Comparison of ENCODE assay signal across 19 cellular contexts in the genomic region with DNA sequence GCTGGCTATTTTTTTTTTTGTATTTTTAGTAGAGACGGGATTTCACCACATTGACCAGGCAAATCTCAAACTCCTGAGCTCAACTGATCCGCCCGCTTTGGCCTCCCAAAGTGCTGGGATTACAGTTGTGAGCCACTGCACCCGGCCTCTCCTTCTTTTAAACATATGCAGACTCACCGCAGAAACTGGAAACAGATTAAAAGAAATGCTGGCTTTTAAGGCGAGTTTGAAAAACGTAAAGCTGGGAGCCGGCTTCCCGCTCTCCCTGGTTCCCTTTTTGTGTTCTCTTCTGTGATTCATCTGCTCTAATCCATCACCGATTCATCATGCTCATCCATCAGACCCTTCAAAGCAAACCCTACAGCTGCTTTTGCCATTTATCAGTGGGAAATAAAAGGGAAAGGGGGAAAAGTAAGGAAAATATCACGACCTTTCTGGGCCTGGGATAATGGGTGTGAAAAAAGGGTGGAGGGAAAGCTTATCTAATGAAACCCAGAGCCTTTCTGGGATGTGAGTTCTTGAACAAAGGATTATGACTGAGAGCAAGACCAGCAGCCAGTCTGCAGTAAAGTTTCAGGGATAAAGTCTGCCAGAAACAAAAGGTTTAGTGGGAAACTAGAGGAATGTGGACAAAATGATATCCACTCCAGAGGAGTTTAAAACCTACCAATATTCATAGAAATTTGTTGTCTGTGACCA.
DNase-seq lines count a peak whose midpoint lies in the region; ATAC-seq and TF ChIP-seq lines count a peak whose summit lies in the region.
"Had no signal": no experiment of that assay in that cellular context is flagged by ENCODE, and none has a peak within 500 bp of the region (broad histone marks: within the 10 kb centered on the region; RNA-seq: fewer than 3 reads in every experiment).

No MANE protein-coding gene starts in this region.

- H3K4me1 Mint-ChIP-seq in WTC11 = peaks cover 41% of the 10 kb centered on the region
- peaks cover 82% of the 10 kb centered on the region for H3K4me1 Mint-ChIP-seq in neural crest cell
- H3K4me1 Mint-ChIP-seq: T-cell had no signal

- H3K27ac Mint-ChIP-seq in WTC11 = no peak overlapping the region
- H3K27ac Mint-ChIP-seq in neural crest cell (ENCODE audit: unreplicated experiment) = peak overlapping the region; percentile 98
- H3K27ac Mint-ChIP-seq: activated CD8-positive, alpha-beta T cell treated with anti-CD3 and anti-CD28 coated beads for 36 hours; activated naive CD4-positive, alpha-beta T cell treated with anti-CD3 and anti-CD28 coated beads, Interleukin-2, amount 50 U/mL, for 24 hours; naive thymus-derived CD8-positive, alpha-beta T cell; T-cell had no signal

- POLR2A ChIA-PET in AG04449 (lab: Yijun Ruan, JAX) = interaction anchor here (0.6 to 2.1 kb wide), 3 partner anchors 26 to 206 kb away, joined by 4 to 9 read pairs (median 4); no protein-coding TSS in a partner anchor
- POLR2A ChIA-PET in WTC11 (lab: Charles Lee) = interaction anchor here (0.6 kb wide), 1 partner anchor 165 kb away, joined by 3 read pairs; no protein-coding TSS in a partner anchor

- TF ChIP-seq CTCF in AG04449 (IDR thresholded peaks at IDR 0.05; ENCODE audit: insufficient read depth, low read length, missing control alignments) (no peak), WTC11 (IDR thresholded peaks at IDR 0.05) (no peak), neural crest cell (conservative IDR thresholded peaks at IDR 0.05) (no peak)

- H3K36me3 Mint-ChIP-seq in WTC11 (no peaks in the 10 kb centered on the region), neural crest cell (ENCODE audit: low read depth) (peaks cover 4% of the 10 kb centered on the region)
- H3K36me3 Mint-ChIP-seq: activated naive CD4-positive, alpha-beta T cell treated with anti-CD3 and anti-CD28 coated beads, Interleukin-2, amount 50 U/mL, for 24 hours; naive thymus-derived CD8-positive, alpha-beta T cell; T-cell had no signal

- peak overlapping the region; percentile 52 for H3K27ac ChIP-seq in epithelial cell of prostate
- H3K27ac ChIP-seq: gastroesophageal sphincter, RWPE1, WERI-Rb-1 had no signal

- peak overlapping the region; percentile 10; the same call in 1 of the 2 replicates for H3K4me3 ChIP-seq in AG04449 (ENCODE audit: low read depth, low read length)
- H3K4me3 ChIP-seq: gastroesophageal sphincter had no signal

- DNase-seq in AG04449 (ENCODE audit: low read depth, low spot score) (peak; percentile 21), WTC11 (ENCODE audit: low spot score) (no peak), epithelial cell of prostate (ENCODE audit: low read depth, low spot score) (no peak), neural crest cell (ENCODE audit: low read depth, low spot score) (no peak), erythroblast (lab: John Stamatoyannopoulos, UW) (no peak), SHP77 treated with DMSO at 0.1 percent for 48 hours (lab: John Stamatoyannopoulos, UW) (no peak), DMS 273 treated with DMSO at 0.1 percent for 48 hours (lab: John Stamatoyannopoulos, UW) (no peak)
- DNase-seq: activated CD8-positive, alpha-beta T cell treated with anti-CD3 and anti-CD28 coated beads for 36 hours; activated T-cell treated with anti-CD3 and anti-CD28 coated beads, Interleukin-2, amount 50 U/mL, for 4 hours; central memory CD4-positive, alpha-beta T cell; naive thymus-derived CD8-positive, alpha-beta T cell; NCI-H146; stimulated activated naive CD4-positive, alpha-beta T cell treated with Interleukin-2 at 50 U/mL for 16 hours; T-cell; WERI-Rb-1 had no signal

- CTCF ChIA-PET in AG04449 (lab: Yijun Ruan, JAX) (interaction anchor here (0.5 to 2.6 kb wide), 5 partner anchors 26 to 316 kb away, joined by 3 to 9 read pairs (median 6); no protein-coding TSS in a partner anchor), WTC11 (lab: Charles Lee) (interaction anchor here (0.5 to 1.6 kb wide), 8 partner anchors 11 to 235 kb away, joined by 3 to 7 read pairs (median 4); no protein-coding TSS in a partner anchor)

- peak overlapping the region; percentile 10; the same call in 1 of the 2 replicates for H3K4me3 Mint-ChIP-seq in WTC11
- peak overlapping the region; percentile 74 for H3K4me3 Mint-ChIP-seq in neural crest cell
- H3K4me3 Mint-ChIP-seq: activated CD8-positive, alpha-beta T cell treated with anti-CD3 and anti-CD28 coated beads for 36 hours; activated naive CD4-positive, alpha-beta T cell treated with anti-CD3 and anti-CD28 coated beads, Interleukin-2, amount 50 U/mL, for 24 hours; activated T-cell treated with anti-CD3 and anti-CD28 coated beads, Interleukin-2, amount 50 U/mL, for 4 hours; naive thymus-derived CD8-positive, alpha-beta T cell; T-cell had no signal

- H3K9me3 Mint-ChIP-seq in WTC11 (peaks cover 7% of the 10 kb centered on the region; the same call in 1 of the 2 replicates), neural crest cell (peaks cover 7% of the 10 kb centered on the region)
- H3K9me3 Mint-ChIP-seq: activated CD8-positive, alpha-beta T cell treated with anti-CD3 and anti-CD28 coated beads for 36 hours; activated naive CD4-positive, alpha-beta T cell treated with anti-CD3 and anti-CD28 coated beads, Interleukin-2, amount 50 U/mL, for 24 hours; activated T-cell treated with anti-CD3 and anti-CD28 coated beads, Interleukin-2, amount 50 U/mL, for 4 hours; naive thymus-derived CD8-positive, alpha-beta T cell; T-cell had no signal

- no peak for TF ChIP-seq POLR2A in erythroblast (IDR thresholded peaks at IDR 0.05; ENCODE audit: low read length)

- ATAC-seq in WTC11 = peak; percentile 16; the same call in 1 of the 2 replicates
- no peak for ATAC-seq in HG03354 (IDR thresholded peaks at IDR 0.05; ENCODE audit: poor library complexity, severe bottlenecking, unreplicated experiment)
- ATAC-seq: activated CD8-positive, alpha-beta T cell treated with anti-CD3 and anti-CD28 coated beads for 36 hours; activated T-cell treated with anti-CD3 and anti-CD28 coated beads, Interleukin-2, amount 50 U/mL, for 4 hours; gastroesophageal sphincter; naive thymus-derived CD8-positive, alpha-beta T cell; T-cell had no signal

- H3K27me3 Mint-ChIP-seq in WTC11 (ENCODE audit: low read depth) (no peaks in the 10 kb centered on the region; the same call in 1 of the 2 replicates), neural crest cell (ENCODE audit: low read depth) (no peaks in the 10 kb centered on the region)

TF ChIP-seq in WTC11, 78 proteins besides CTCF, POLR2A, EP300 and RAD21 (continues in another document):
- no peak for TF ChIP-seq ZNF532 (CRISPR knock-in tag; IDR thresholded peaks at IDR 0.05; ENCODE audit: borderline replicate concordance)
- TF ChIP-seq RELA (CRISPR knock-in tag; IDR thresholded peaks at IDR 0.05; ENCODE audit: borderline replicate concordance) = no peak
- no peak for TF ChIP-seq PREB (CRISPR knock-in tag; IDR thresholded peaks at IDR 0.05; ENCODE audit: borderline replicate concordance)
- no peak for TF ChIP-seq MYBL2 (CRISPR knock-in tag; IDR thresholded peaks at IDR 0.05)
- TF ChIP-seq, protein P1, sequence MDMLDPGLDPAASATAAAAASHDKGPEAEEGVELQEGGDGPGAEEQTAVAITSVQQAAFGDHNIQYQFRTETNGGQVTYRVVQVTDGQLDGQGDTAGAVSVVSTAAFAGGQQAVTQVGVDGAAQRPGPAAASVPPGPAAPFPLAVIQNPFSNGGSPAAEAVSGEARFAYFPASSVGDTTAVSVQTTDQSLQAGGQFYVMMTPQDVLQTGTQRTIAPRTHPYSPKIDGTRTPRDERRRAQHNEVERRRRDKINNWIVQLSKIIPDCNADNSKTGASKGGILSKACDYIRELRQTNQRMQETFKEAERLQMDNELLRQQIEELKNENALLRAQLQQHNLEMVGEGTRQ (CRISPR knock-in tag; IDR thresholded peaks at IDR 0.05) = no peak
- no peak for TF ChIP-seq ZNF138 (CRISPR knock-in tag; conservative IDR thresholded peaks at IDR 0.05)
